In genomic region chr15:78807359-78807758, GRCh38 we compare ENCODE assay signal across 20 cellular contexts. TPM values are rescaled to one million over a fixed set of nuclear protein-coding genes. Genes with fewer than 3 reads are reported as not detected.
DNase-seq lines count a peak whose midpoint lies in the region; ATAC-seq, FAIRE-seq and TF ChIP-seq lines count a peak whose summit lies in the region.
"Had no signal": no experiment of that assay in that cellular context is flagged by ENCODE, and none has a peak within 500 bp of the region (broad histone marks: within the 10 kb centered on the region; RNA-seq: fewer than 3 reads in every experiment).

No MANE protein-coding gene starts in this region.

- H3K4me1 ChIP-seq in HepG2 (ENCODE audit: insufficient read depth, low read length) = peaks cover 19% of the 10 kb centered on the region
- H3K4me1 ChIP-seq in right lobe of liver = peaks cover 0 to 10% (median 0%) of the 10 kb centered on the region in 4 donors
- H3K4me1 ChIP-seq in K562 (replicated peaks in 1 of 2; ENCODE audit: control insufficient read depth in 2 of 2, insufficient read depth in 2 of 2, low read length in 2 of 2) = peaks cover 0 to 22% of the 10 kb centered on the region in 2 experiments; a peak in 3 of 5 replicates
- peaks cover 7 to 19% of the 10 kb centered on the region in 2 donors for H3K4me1 ChIP-seq in thyroid gland
- peaks cover 0 to 21% (median 14%) of the 10 kb centered on the region in 4 donors for H3K4me1 ChIP-seq in sigmoid colon

- H3K4me3 ChIP-seq in HepG2 (replicated peaks in 1 of 3; ENCODE audit: insufficient read depth in 1 of 3, low read depth in 2 of 3, low read length in 3 of 3) = no peak overlapping the region
- no peak overlapping the region for H3K4me3 ChIP-seq in right lobe of liver
- H3K4me3 ChIP-seq in K562 = no peak overlapping the region
- H3K4me3 ChIP-seq in thyroid gland (replicated peaks in 1 of 3) = no peak overlapping the region
- H3K4me3 ChIP-seq in sigmoid colon = no peak overlapping the region
- H3K4me3 ChIP-seq: BLaER1 treated with 17β-estradiol and CSF1 and Interleukin-3, amounts not matched to agents 10 nM and 100 nM had no signal

- CTCF ChIA-PET in HepG2 (lab: Yijun Ruan, JAX; ENCODE audit: low intra/inter-chr PET ratio, low total read pairs) = no interaction called here
- CTCF ChIA-PET in K562 (lab: Yijun Ruan, JAX; ENCODE audit: low intra/inter-chr PET ratio) = no interaction called here

- peaks cover 5% of the 10 kb centered on the region for H3K9me1 ChIP-seq in K562 (ENCODE audit: control insufficient read depth, insufficient read depth, low read length)

- BruUV-seq in HepG2 (replicated peaks; lab: Mats Ljungman, UMichigan) (no TSS peak), K562 (replicated peaks; lab: Mats Ljungman, UMichigan) (no TSS peak)

- no peak for TF ChIP-seq CTCF in HepG2 (CRISPR knock-in tag; IDR thresholded peaks at IDR 0.05)
- no peak for TF ChIP-seq CTCF in right lobe of liver (IDR thresholded peaks at IDR 0.05)
- no peak for TF ChIP-seq CTCF in K562 (IDR thresholded peaks at IDR 0.05 in 2 of 3, conservative IDR thresholded peaks at IDR 0.05 in 1 of 3; ENCODE audit: insufficient read depth in 2 of 3, low read depth in 1 of 3, low read length in 3 of 3)
- TF ChIP-seq CTCF in thyroid gland (IDR thresholded peaks at IDR 0.05) = no peak
- TF ChIP-seq CTCF in sigmoid colon (IDR thresholded peaks at IDR 0.05) = no peak

- in situ Hi-C loops in HepG2 (cut with HindIII; ENCODE audit: extremely low pct_ligation_motif_present, low pct_unique_long_range_greater_than_20kb) (no loop called here), K562 (cut with MboI) (no loop called here)

- H3K27ac ChIP-seq in HepG2 (ENCODE audit: extremely low read length, insufficient read depth, low read length) = no peak overlapping the region
- H3K27ac ChIP-seq in right lobe of liver = no peak overlapping the region
- no peak overlapping the region for H3K27ac ChIP-seq in K562 (ENCODE audit: extremely low read depth, low read depth, low read length)
- no peak overlapping the region for H3K27ac ChIP-seq in thyroid gland
- H3K27ac ChIP-seq in sigmoid colon = no peak overlapping the region
- H3K27ac ChIP-seq: BLaER1 treated with 17β-estradiol and CSF1 and Interleukin-3, amounts not matched to agents 10 nM and 100 nM; C4-2B had no signal

- ATAC-seq in HepG2 (no peak), right lobe of liver (no peak), K562 (no peak)
- ATAC-seq: CD8-positive, alpha-beta T cell had no signal

- TF ChIP-seq EP300 in HepG2 (IDR thresholded peaks at IDR 0.05; ENCODE audit: low read depth in 2 of 2, low read length in 2 of 2) (no peak), HepG2 (CRISPR knock-in tag; IDR thresholded peaks at IDR 0.05; ENCODE audit: borderline replicate concordance) (no peak), K562 (IDR thresholded peaks at IDR 0.05; ENCODE audit: low read length) (no peak), sigmoid colon (IDR thresholded peaks at IDR 0.05) (no peak)

- TF ChIP-seq POLR2A in HepG2 (IDR thresholded peaks at IDR 0.05; ENCODE audit: insufficient read depth in 1 of 2, low read depth in 2 of 2, low read length in 2 of 2) (no peak), right lobe of liver (IDR thresholded peaks at IDR 0.05) (no peak), K562 (conservative IDR thresholded peaks at IDR 0.05) (no peak), thyroid gland (IDR thresholded peaks at IDR 0.05) (no peak), sigmoid colon (IDR thresholded peaks at IDR 0.05) (no peak)

- H3K79me2 ChIP-seq in HepG2 (ENCODE audit: insufficient read depth, low read length) = no peaks in the 10 kb centered on the region
- H3K79me2 ChIP-seq in K562 (ENCODE audit: control insufficient read depth, insufficient read depth, low read length) = no peaks in the 10 kb centered on the region

- no peaks in the 10 kb centered on the region for H3K36me3 ChIP-seq in HepG2 (replicated peaks in 1 of 2; ENCODE audit: control insufficient read depth in 1 of 2, insufficient read depth in 2 of 2, low read length in 2 of 2)
- H3K36me3 ChIP-seq in right lobe of liver = no peaks in the 10 kb centered on the region
- H3K36me3 ChIP-seq in K562 (ENCODE audit: control insufficient read depth, insufficient read depth, low read length) = no peaks in the 10 kb centered on the region
- no peaks in the 10 kb centered on the region for H3K36me3 ChIP-seq in thyroid gland
- H3K36me3 ChIP-seq in sigmoid colon = no peaks in the 10 kb centered on the region

- H4K20me1 ChIP-seq in HepG2 (ENCODE audit: insufficient read depth, low read length) (no peaks in the 10 kb centered on the region), K562 (replicated peaks; ENCODE audit: control insufficient read depth, insufficient read depth, low read length) (peaks cover 6% of the 10 kb centered on the region; the same call in 1 of the 2 replicates)

- H3K9ac ChIP-seq in HepG2 (ENCODE audit: insufficient read depth, low read depth, low read length) = no peak overlapping the region
- H3K9ac ChIP-seq in K562 (ENCODE audit: insufficient read depth in 1 of 2, low read depth in 2 of 2, low read length in 2 of 2) = no peak overlapping the region
- H3K9ac ChIP-seq: BLaER1 treated with 17β-estradiol and CSF1 and Interleukin-3, amounts not matched to agents 10 nM and 100 nM had no signal

- intact Hi-C loops in HepG2 (cut with micrococcal nuclease; ENCODE audit: unreplicated experiment) = no loop called here
- intact Hi-C loops in right lobe of liver (cut with DNase I) = no loop called here
- intact Hi-C loops in K562 (cut with micrococcal nuclease) = loop anchor here (5.0 kb wide), 1 partner anchor 55 kb away; no protein-coding TSS in a partner anchor
- intact Hi-C loops in thyroid gland (cut with DNase I) = no loop called here
- intact Hi-C loops in sigmoid colon (cut with DNase I) = no loop called here

- no peaks in the 10 kb centered on the region for H3K9me3 ChIP-seq in HepG2 (ENCODE audit: low read length)
- no peaks in the 10 kb centered on the region for H3K9me3 ChIP-seq in right lobe of liver
- peaks cover 5% of the 10 kb centered on the region; the same call in 1 of the 2 replicates for H3K9me3 ChIP-seq in K562 (replicated peaks; ENCODE audit: control insufficient read depth, insufficient read depth, low read depth, low read length)
- H3K9me3 ChIP-seq in thyroid gland = no peaks in the 10 kb centered on the region
- no peaks in the 10 kb centered on the region for H3K9me3 ChIP-seq in sigmoid colon
- H3K9me3 ChIP-seq: BLaER1 treated with 17β-estradiol and CSF1 and Interleukin-3, amounts not matched to agents 10 nM and 100 nM had no signal

- POLR2A ChIA-PET in HepG2 (lab: Yijun Ruan, JAX) = no interaction called here
- POLR2A ChIA-PET in K562 (lab: Yijun Ruan, JAX) = interaction anchor here (0.6 to 0.9 kb wide), 2 partner anchors 11 to 245 kb away, joined by 3 read pairs; no protein-coding TSS in a partner anchor

- H3K4me2 ChIP-seq in HepG2 (ENCODE audit: low read depth, low read length) = no peak overlapping the region
- H3K4me2 ChIP-seq in K562 (ENCODE audit: insufficient read depth, low read length) = no peak overlapping the region
- H3K4me2 ChIP-seq: BLaER1 treated with 17β-estradiol and CSF1 and Interleukin-3, amounts not matched to agents 10 nM and 100 nM had no signal

- H3K27me3 ChIP-seq in HepG2 (ENCODE audit: control insufficient read depth in 1 of 2, insufficient read depth in 2 of 2, low read length in 2 of 2) = peaks cover 8 to 31% of the 10 kb centered on the region in 2 experiments
- peaks cover 0 to 15% of the 10 kb centered on the region in 2 donors for H3K27me3 ChIP-seq in right lobe of liver
- H3K27me3 ChIP-seq in K562 (ENCODE audit: control insufficient read depth in 2 of 2, insufficient read depth in 2 of 2, low read length in 2 of 2) = peaks cover 25 to 39% of the 10 kb centered on the region in 2 experiments; a peak in 4 of 5 replicates
- H3K27me3 ChIP-seq in thyroid gland = no peaks in the 10 kb centered on the region
- H3K27me3 ChIP-seq in sigmoid colon = no peaks in the 10 kb centered on the region

- DNase-seq in HepG2 (ENCODE audit: low spot score) (no peak), right lobe of liver (no peak), K562 (ENCODE audit: extremely low read depth in 1 of 4, low spot score in 3 of 4) (no peak), thyroid gland (no peak), sigmoid colon (no peak)
- DNase-seq: 8988T; AML-193; Caco-2; Calu3; CD4-positive, alpha-beta T cell; CD8-positive, alpha-beta T cell; DMS79 treated with DMSO at 0.1 percent for 48 hours; GF-D8 had no signal

- H2AFZ ChIP-seq in HepG2 (ENCODE audit: low read length) = no peak overlapping the region
- H2AFZ ChIP-seq in K562 (ENCODE audit: low read depth, low read length) = no peak overlapping the region

- TF ChIP-seq RAD21 in HepG2 (CRISPR knock-in tag; IDR thresholded peaks at IDR 0.05) (no peak), K562 (CRISPR knock-in tag; conservative IDR thresholded peaks at IDR 0.05 in 1 of 2, IDR thresholded peaks at IDR 0.05 in 1 of 2) (no peak)

- FAIRE-seq in HepG2 (lab: Jason Lieb, UNC) = no peak
- no peak for FAIRE-seq in K562 (lab: Jason Lieb, UNC)
- FAIRE-seq: A204.1, D721Med, G401.6, GM12891, GM19239 had no signal

- WGBS in HepG2 (ENCODE audit: low lambda C conversion rate) = 80% methylated on average over 2 of the region's 2 CpGs
- WGBS in right lobe of liver (ENCODE audit: insufficient coverage, low coverage, low lambda C conversion rate, missing lambda C conversion rate) = no CpG with 5 or more reads among the region's 2 CpGs
- 66% methylated on average over 2 of the region's 2 CpGs for WGBS in K562 (ENCODE audit: insufficient coverage, low coverage, missing lambda C conversion rate)
- 86 to 96% methylated on average over 2 of the region's 2 CpGs for WGBS in thyroid gland, 2 donors
- WGBS in sigmoid colon, 2 donors = 99% methylated on average over 2 of the region's 2 CpGs

RNA-seq across cellular contexts. Expression of gene ADAMTS7, which starts 3.9 kb away (rescaled TPM):
- 0.09 TPM in 1 of 2 replicates, not detected in the other for total RNA-seq in HepG2 (2016; rRNA removed; fragmentation: Illumina TruSeq; extraction: Trizol)
- total RNA-seq in HepG2 (2016; cell fraction: cytosol; rRNA removed; fragmentation: Illumina TruSeq; extraction: Trizol; ENCODE audit: low read depth) = not detected in 2 replicates
- 0.15 TPM in 1 of 2 replicates, not detected in the other for total RNA-seq in HepG2 (2016; cell fraction: insoluble cytoplasmic fraction; rRNA removed; fragmentation: Illumina TruSeq; extraction: Trizol)
- total RNA-seq in HepG2 (2016; cell fraction: membrane; rRNA removed; fragmentation: Illumina TruSeq; extraction: Trizol) = 0.07 and 0.12 TPM in 2 replicates
- 0.19 and 0.28 TPM in 2 replicates for total RNA-seq in HepG2 (2016; cell fraction: nucleus; rRNA removed; fragmentation: Illumina TruSeq; extraction: Trizol)
- 0.12 and 0.16 TPM in 2 replicates for polyA plus RNA-seq in HepG2 (2011; rRNA removed)
- polyA plus RNA-seq in HepG2 (2011; cell fraction: cytosol; rRNA removed) = 0.15 and 0.19 TPM in 2 replicates
- polyA plus RNA-seq in HepG2 (2011; cell fraction: nucleus; rRNA removed) = 1.6 and 1.8 TPM in 2 replicates
- polyA plus RNA-seq in HepG2 (2012) = 0.17 TPM in 1 of 2 replicates, not detected in the other
- 0.09 TPM in 1 of 2 replicates, not detected in the other for polyA plus RNA-seq in HepG2 (2016; cell fraction: cytosol; fragmentation: Illumina TruSeq; extraction: Trizol; ENCODE audit: low read depth)
- polyA plus RNA-seq in HepG2 (2016; cell fraction: insoluble cytoplasmic fraction; fragmentation: Illumina TruSeq; extraction: Trizol; ENCODE audit: low read depth) = 0.05 and 0.12 TPM in 2 replicates
- polyA plus RNA-seq in HepG2 (2016; cell fraction: membrane; fragmentation: Illumina TruSeq; extraction: Trizol; ENCODE audit: low read depth) = not detected in 2 replicates
- 0.16 and 0.21 TPM in 2 replicates for polyA plus RNA-seq in HepG2 (2016; cell fraction: nucleus; fragmentation: Illumina TruSeq; extraction: Trizol; ENCODE audit: insufficient read depth, low read depth)
- 0.32 and 0.68 TPM in 2 replicates for polyA minus RNA-seq in HepG2 (2011; rRNA and poly(A)+ RNA removed; ENCODE audit: low replicate concordance)
- polyA minus RNA-seq in HepG2 (2011; cell fraction: cytosol; rRNA and poly(A)+ RNA removed) = 0.18 and 0.20 TPM in 2 replicates
- 0.13 and 0.75 TPM in 2 replicates for polyA minus RNA-seq in HepG2 (2011; cell fraction: nucleus; rRNA and poly(A)+ RNA removed)
- 1 to 10 TPM in 3 of 6 experiments, under 1 TPM in 3; 0.49 to 1.4 (median 1.1) TPM for total RNA-seq in right lobe of liver
- 0.76 TPM in 1 of 2 replicates, not detected in the other for total RNA-seq in K562 (2011; cell fraction: chromatin; rRNA removed; ENCODE audit: low replicate concordance)
- total RNA-seq in K562 (2011; cell fraction: nucleolus; rRNA removed) = 0.13 and 0.50 TPM in 2 replicates
- total RNA-seq in K562 (2011; cell fraction: nucleoplasm; rRNA removed) = 0.31 TPM in 1 of 2 replicates, not detected in the other
- total RNA-seq in K562 (2014; rRNA removed) = not detected in 2 replicates
- not detected in 2 replicates for total RNA-seq in K562 (2014; rRNA removed; fragmentation: Illumina TruSeq; extraction: Trizol)
- total RNA-seq in K562 (2015; rRNA removed; fragmentation: Illumina TruSeq; extraction: Trizol) = not detected in 2 replicates
- total RNA-seq in K562 (2021) = 0.07 and 0.13 TPM in 2 replicates
- polyA plus RNA-seq in K562 (2011; rRNA removed) = 0.12 TPM in 1 of 2 replicates, not detected in the other
- 0.06 and 0.09 TPM in 2 replicates for polyA plus RNA-seq in K562 (2011; cell fraction: cytosol; rRNA removed)
- 0.11 and 0.13 TPM in 2 replicates for polyA plus RNA-seq in K562 (2011; cell fraction: nucleus; rRNA removed)
- polyA plus RNA-seq in K562 (2012) = 0.03 and 0.21 TPM in 2 replicates
- polyA plus RNA-seq in K562 (2014; fragmentation: Illumina TruSeq; extraction: Trizol) = not detected in 2 replicates
- not detected for polyA plus RNA-seq in K562 (2014; fragmentation: Nextera tagmentation; extraction: Ambion mirVana)
- 0.05 TPM in 1 of 2 replicates, not detected in the other for polyA plus RNA-seq in K562 (2014; rRNA removed)
- polyA minus RNA-seq in K562 (2011; rRNA and poly(A)+ RNA removed) = 0.12 and 0.18 TPM in 2 replicates
- not detected in 2 replicates for polyA minus RNA-seq in K562 (2011; cell fraction: cytosol; rRNA and poly(A)+ RNA removed)
- 0.13 and 0.22 TPM in 2 replicates for polyA minus RNA-seq in K562 (2011; cell fraction: nucleus; rRNA and poly(A)+ RNA removed)
- total RNA-seq in thyroid gland = 1 to 10 TPM in 3 of 4 donors, under 1 TPM in 1; 0.68 to 2.5 (median 1.8) TPM
- total RNA-seq in sigmoid colon = 1 to 10 TPM; 1.6 to 8.3 (median 2.2) TPM
- polyA plus RNA-seq in sigmoid colon = 1 to 10 TPM in 1 of 3 donors, under 1 TPM in 1, not detected in 1; 0.23 to 1.9 TPM
- total RNA-seq: CD8-positive, alpha-beta T cell had no signal
